Comparison of ENCODE assay signal across 17 cellular contexts in the genomic region with DNA sequence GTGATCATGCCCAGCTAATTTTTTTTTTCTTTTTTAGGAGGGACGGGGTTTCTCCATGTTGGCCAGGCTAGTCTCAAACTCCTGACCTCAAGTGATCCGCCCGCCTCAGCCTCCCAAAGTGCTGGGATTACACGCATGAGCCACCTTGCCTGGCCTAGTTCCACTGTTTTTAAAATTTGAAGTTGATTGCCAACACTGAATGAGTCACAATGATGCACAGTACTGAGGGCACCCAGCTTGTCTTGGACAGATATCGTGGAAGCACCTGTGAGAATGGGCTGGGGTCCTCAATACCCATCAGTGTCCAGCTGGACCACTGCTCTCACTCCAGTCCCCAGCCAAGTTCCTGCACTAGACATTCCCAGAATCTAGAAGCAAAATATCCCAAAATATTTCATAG. TPM values are rescaled to one million over a fixed set of nuclear protein-coding genes. Genes with fewer than 3 reads are reported as not detected.
DNase-seq lines count a peak whose midpoint lies in the region; ATAC-seq and TF ChIP-seq lines count a peak whose summit lies in the region.
"Had no signal": no experiment of that assay in that cellular context is flagged by ENCODE, and none has a peak within 500 bp of the region (broad histone marks: within the 10 kb centered on the region; RNA-seq: fewer than 3 reads in every experiment).

No MANE protein-coding gene starts in this region.

- peaks cover 18% of the 10 kb centered on the region for H3K4me1 ChIP-seq in foreskin keratinocyte

- peaks cover 26% of the 10 kb centered on the region for H3K36me3 Mint-ChIP-seq in activated naive CD8-positive, alpha-beta T cell treated with anti-CD3 and anti-CD28 coated beads for 36 hours
- peaks cover 31% of the 10 kb centered on the region for H3K36me3 Mint-ChIP-seq in activated naive CD8-positive, alpha-beta T cell treated with anti-CD3 and anti-CD28 coated beads, Interleukin-2, amount 50 U/mL, for 24 hours (ENCODE audit: low read depth)
- H3K36me3 Mint-ChIP-seq in stimulated activated effector memory CD8-positive, alpha-beta T cell treated with anti-CD3 and anti-CD28 coated beads, Interleukin-12 subunit alpha, Interleukin-12 subunit beta, amount 100 ng/mL, for 72 hours, result peaks cover 56% of the 10 kb centered on the region

- DNase-seq in activated naive CD8-positive, alpha-beta T cell treated with anti-CD3 and anti-CD28 coated beads for 36 hours, result no peak
- DNase-seq in activated naive CD8-positive, alpha-beta T cell treated with anti-CD3 and anti-CD28 coated beads, Interleukin-2, amount 50 U/mL, for 24 hours, result no peak
- DNase-seq in RKO (ENCODE audit: low spot score) (peak; percentile 45), foreskin keratinocyte (peak in 1 of 2 donors; percentile 39), midbrain (lab: John Stamatoyannopoulos, UW) (no peak), GM13976 (ENCODE audit: low spot score) (no peak), cerebellar cortex (ENCODE audit: low spot score) (no peak)
- no peak for DNase-seq in stimulated activated effector memory CD8-positive, alpha-beta T cell treated with anti-CD3 and anti-CD28 coated beads, Interleukin-12 subunit alpha, Interleukin-12 subunit beta, amount 100 ng/mL, for 72 hours (ENCODE audit: low spot score in 2 of 2)
- DNase-seq: activated CD4-positive, alpha-beta T cell treated with anti-CD3 and anti-CD28 coated beads, Interleukin-2, amount 50 U/mL, for 1 hour; activated T-cell treated with anti-CD3 and anti-CD28 coated beads, Interleukin-2, amount 50 U/mL, for 4 hours; effector memory CD8-positive, alpha-beta T cell; NCI-H2107; OCI-M1; psoas muscle; stimulated activated naive CD4-positive, alpha-beta T cell treated with Interleukin-2 at 50 U/mL for 16 hours had no signal

- H3K27me3 ChIP-seq in foreskin keratinocyte, result no peaks in the 10 kb centered on the region

- in situ Hi-C loops in GM13976 (cut with MboI; ENCODE audit: low sequenced_read_pairs, unreplicated experiment), result no loop called here

- no peak for TF ChIP-seq CTCF in foreskin keratinocyte (conservative IDR thresholded peaks at IDR 0.05)
- TF ChIP-seq CTCF in GM13976 (IDR thresholded peaks at IDR 0.05; ENCODE audit: borderline replicate concordance, control extremely low read depth, extremely low read depth, insufficient read depth, missing control alignments), result no peak

- peak overlapping the region; percentile 20 for H3K27ac Mint-ChIP-seq in activated naive CD8-positive, alpha-beta T cell treated with anti-CD3 and anti-CD28 coated beads for 36 hours
- no peak overlapping the region for H3K27ac Mint-ChIP-seq in activated naive CD8-positive, alpha-beta T cell treated with anti-CD3 and anti-CD28 coated beads, Interleukin-2, amount 50 U/mL, for 24 hours
- peak overlapping the region; percentile 3 for H3K27ac Mint-ChIP-seq in stimulated activated effector memory CD8-positive, alpha-beta T cell treated with anti-CD3 and anti-CD28 coated beads, Interleukin-12 subunit alpha, Interleukin-12 subunit beta, amount 100 ng/mL, for 72 hours

- peaks cover 11% of the 10 kb centered on the region for H3K4me1 Mint-ChIP-seq in activated naive CD8-positive, alpha-beta T cell treated with anti-CD3 and anti-CD28 coated beads for 36 hours
- H3K4me1 Mint-ChIP-seq in activated naive CD8-positive, alpha-beta T cell treated with anti-CD3 and anti-CD28 coated beads, Interleukin-2, amount 50 U/mL, for 24 hours, result peaks cover 22% of the 10 kb centered on the region
- H3K4me1 Mint-ChIP-seq in stimulated activated effector memory CD8-positive, alpha-beta T cell treated with anti-CD3 and anti-CD28 coated beads, Interleukin-12 subunit alpha, Interleukin-12 subunit beta, amount 100 ng/mL, for 72 hours, result peaks cover 25% of the 10 kb centered on the region

- ATAC-seq in activated naive CD8-positive, alpha-beta T cell treated with anti-CD3 and anti-CD28 coated beads, Interleukin-2, amount 50 U/mL, for 24 hours, result no peak
- peak; percentile 44 for ATAC-seq in foreskin keratinocyte
- no peak for ATAC-seq in stimulated activated effector memory CD8-positive, alpha-beta T cell treated with anti-CD3 and anti-CD28 coated beads, Interleukin-12 subunit alpha, Interleukin-12 subunit beta, amount 100 ng/mL, for 72 hours
- ATAC-seq: activated T-cell treated with anti-CD3 and anti-CD28 coated beads, Interleukin-2, amount 50 U/mL, for 4 hours; effector memory CD8-positive, alpha-beta T cell; left lobe of liver; psoas muscle had no signal

- H3K27me3 Mint-ChIP-seq in activated naive CD8-positive, alpha-beta T cell treated with anti-CD3 and anti-CD28 coated beads for 36 hours, result no peaks in the 10 kb centered on the region
- H3K27me3 Mint-ChIP-seq in activated naive CD8-positive, alpha-beta T cell treated with anti-CD3 and anti-CD28 coated beads, Interleukin-2, amount 50 U/mL, for 24 hours, result no peaks in the 10 kb centered on the region
- H3K27me3 Mint-ChIP-seq: central memory CD8-positive, alpha-beta T cell; effector memory CD8-positive, alpha-beta T cell had no signal

- no peak overlapping the region for H3K4me3 Mint-ChIP-seq in activated naive CD8-positive, alpha-beta T cell treated with anti-CD3 and anti-CD28 coated beads for 36 hours
- H3K4me3 Mint-ChIP-seq in activated naive CD8-positive, alpha-beta T cell treated with anti-CD3 and anti-CD28 coated beads, Interleukin-2, amount 50 U/mL, for 24 hours, result no peak overlapping the region
- H3K4me3 Mint-ChIP-seq in stimulated activated effector memory CD8-positive, alpha-beta T cell treated with anti-CD3 and anti-CD28 coated beads, Interleukin-12 subunit alpha, Interleukin-12 subunit beta, amount 100 ng/mL, for 72 hours, result no peak overlapping the region

- no peak overlapping the region for H3K27ac ChIP-seq in foreskin keratinocyte
- H3K27ac ChIP-seq: psoas muscle had no signal

- no peaks in the 10 kb centered on the region for H3K9me3 Mint-ChIP-seq in activated naive CD8-positive, alpha-beta T cell treated with anti-CD3 and anti-CD28 coated beads for 36 hours
- no peaks in the 10 kb centered on the region for H3K9me3 Mint-ChIP-seq in activated naive CD8-positive, alpha-beta T cell treated with anti-CD3 and anti-CD28 coated beads, Interleukin-2, amount 50 U/mL, for 24 hours
- H3K9me3 Mint-ChIP-seq in stimulated activated effector memory CD8-positive, alpha-beta T cell treated with anti-CD3 and anti-CD28 coated beads, Interleukin-12 subunit alpha, Interleukin-12 subunit beta, amount 100 ng/mL, for 72 hours, result no peaks in the 10 kb centered on the region
- H3K9me3 Mint-ChIP-seq: activated T-cell treated with anti-CD3 and anti-CD28 coated beads, Interleukin-2, amount 50 U/mL, for 4 hours; central memory CD8-positive, alpha-beta T cell; effector memory CD8-positive, alpha-beta T cell had no signal

RNA-seq across cellular contexts. Expression of gene KNOP1, which starts 2.5 kb away (rescaled TPM):
- 10 to 100 TPM; 32.0 to 34.4 TPM for total RNA-seq in activated naive CD8-positive, alpha-beta T cell treated with anti-CD3 and anti-CD28 coated beads for 36 hours
- total RNA-seq in foreskin keratinocyte, result 39.0 and 44.4 TPM in 2 replicates
- 34.2 and 41.0 TPM in 2 replicates for polyA plus RNA-seq in foreskin keratinocyte

RNA-seq across cellular contexts. Expression of gene IQCK, which starts 2.5 kb away (rescaled TPM):
- total RNA-seq in activated naive CD8-positive, alpha-beta T cell treated with anti-CD3 and anti-CD28 coated beads for 36 hours, result 1 to 10 TPM; 3.3 to 4.0 TPM
- 8.8 and 8.9 TPM in 2 replicates for total RNA-seq in foreskin keratinocyte
- polyA plus RNA-seq in foreskin keratinocyte, result 5.7 and 6.6 TPM in 2 replicates
